In genomic region chr16:276360-277077, GRCh38 we compare ENCODE assay signal across 1 cellular context.
TF ChIP-seq lines count a peak whose summit lies in the region.

No MANE protein-coding gene starts in this region.

TF ChIP-seq in GM23338, 12 proteins besides CTCF, POLR2A, EP300 and RAD21 (continued from another document):
- TF ChIP-seq, protein P1, sequence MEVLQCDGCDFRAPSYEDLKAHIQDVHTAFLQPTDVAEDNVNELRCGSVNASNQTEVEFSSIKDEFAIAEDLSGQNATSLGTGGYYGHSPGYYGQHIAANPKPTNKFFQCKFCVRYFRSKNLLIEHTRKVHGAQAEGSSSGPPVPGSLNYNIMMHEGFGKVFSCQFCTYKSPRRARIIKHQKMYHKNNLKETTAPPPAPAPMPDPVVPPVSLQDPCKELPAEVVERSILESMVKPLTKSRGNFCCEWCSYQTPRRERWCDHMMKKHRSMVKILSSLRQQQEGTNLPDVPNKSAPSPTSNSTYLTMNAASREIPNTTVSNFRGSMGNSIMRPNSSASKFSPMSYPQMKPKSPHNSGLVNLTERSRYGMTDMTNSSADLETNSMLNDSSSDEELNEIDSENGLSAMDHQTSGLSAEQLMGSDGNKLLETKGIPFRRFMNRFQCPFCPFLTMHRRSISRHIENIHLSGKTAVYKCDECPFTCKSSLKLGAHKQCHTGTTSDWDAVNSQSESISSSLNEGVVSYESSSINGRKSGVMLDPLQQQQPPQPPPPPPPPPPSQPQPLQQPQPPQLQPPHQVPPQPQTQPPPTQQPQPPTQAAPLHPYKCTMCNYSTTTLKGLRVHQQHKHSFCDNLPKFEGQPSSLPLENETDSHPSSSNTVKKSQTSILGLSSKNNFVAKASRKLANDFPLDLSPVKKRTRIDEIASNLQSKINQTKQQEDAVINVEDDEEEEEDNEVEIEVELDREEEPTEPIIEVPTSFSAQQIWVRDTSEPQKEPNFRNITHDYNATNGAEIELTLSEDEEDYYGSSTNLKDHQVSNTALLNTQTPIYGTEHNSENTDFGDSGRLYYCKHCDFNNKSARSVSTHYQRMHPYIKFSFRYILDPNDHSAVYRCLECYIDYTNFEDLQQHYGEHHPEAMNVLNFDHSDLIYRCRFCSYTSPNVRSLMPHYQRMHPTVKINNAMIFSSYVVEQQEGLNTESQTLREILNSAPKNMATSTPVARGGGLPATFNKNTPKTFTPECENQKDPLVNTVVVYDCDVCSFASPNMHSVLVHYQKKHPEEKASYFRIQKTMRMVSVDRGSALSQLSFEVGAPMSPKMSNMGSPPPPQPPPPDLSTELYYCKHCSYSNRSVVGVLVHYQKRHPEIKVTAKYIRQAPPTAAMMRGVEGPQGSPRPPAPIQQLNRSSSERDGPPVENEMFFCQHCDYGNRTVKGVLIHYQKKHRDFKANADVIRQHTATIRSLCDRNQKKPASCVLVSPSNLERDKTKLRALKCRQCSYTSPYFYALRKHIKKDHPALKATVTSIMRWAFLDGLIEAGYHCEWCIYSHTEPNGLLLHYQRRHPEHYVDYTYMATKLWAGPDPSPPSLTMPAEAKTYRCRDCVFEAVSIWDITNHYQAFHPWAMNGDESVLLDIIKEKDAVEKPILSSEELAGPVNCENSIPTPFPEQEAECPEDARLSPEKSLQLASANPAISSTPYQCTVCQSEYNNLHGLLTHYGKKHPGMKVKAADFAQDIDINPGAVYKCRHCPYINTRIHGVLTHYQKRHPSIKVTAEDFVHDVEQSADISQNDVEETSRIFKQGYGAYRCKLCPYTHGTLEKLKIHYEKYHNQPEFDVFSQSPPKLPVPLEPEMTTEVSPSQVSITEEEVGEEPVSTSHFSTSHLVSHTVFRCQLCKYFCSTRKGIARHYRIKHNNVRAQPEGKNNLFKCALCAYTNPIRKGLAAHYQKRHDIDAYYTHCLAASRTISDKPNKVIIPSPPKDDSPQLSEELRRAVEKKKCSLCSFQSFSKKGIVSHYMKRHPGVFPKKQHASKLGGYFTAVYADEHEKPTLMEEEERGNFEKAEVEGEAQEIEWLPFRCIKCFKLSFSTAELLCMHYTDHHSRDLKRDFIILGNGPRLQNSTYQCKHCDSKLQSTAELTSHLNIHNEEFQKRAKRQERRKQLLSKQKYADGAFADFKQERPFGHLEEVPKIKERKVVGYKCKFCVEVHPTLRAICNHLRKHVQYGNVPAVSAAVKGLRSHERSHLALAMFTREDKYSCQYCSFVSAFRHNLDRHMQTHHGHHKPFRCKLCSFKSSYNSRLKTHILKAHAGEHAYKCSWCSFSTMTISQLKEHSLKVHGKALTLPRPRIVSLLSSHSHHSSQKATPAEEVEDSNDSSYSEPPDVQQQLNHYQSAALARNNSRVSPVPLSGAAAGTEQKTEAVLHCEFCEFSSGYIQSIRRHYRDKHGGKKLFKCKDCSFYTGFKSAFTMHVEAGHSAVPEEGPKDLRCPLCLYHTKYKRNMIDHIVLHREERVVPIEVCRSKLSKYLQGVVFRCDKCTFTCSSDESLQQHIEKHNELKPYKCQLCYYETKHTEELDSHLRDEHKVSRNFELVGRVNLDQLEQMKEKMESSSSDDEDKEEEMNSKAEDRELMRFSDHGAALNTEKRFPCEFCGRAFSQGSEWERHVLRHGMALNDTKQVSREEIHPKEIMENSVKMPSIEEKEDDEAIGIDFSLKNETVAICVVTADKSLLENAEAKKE (CRISPR knock-in tag; IDR thresholded peaks at IDR 0.05): no peak
- no peak for TF ChIP-seq ZNF331 (CRISPR knock-in tag; IDR thresholded peaks at IDR 0.05; ENCODE audit: low read depth)
TF ChIP-seq in GM23338: peak in this region for 0.
